8 cellular contexts compared by ENCODE assay signal in genomic region chr5:65100846-65101678, GRCh38.
A peak's percentile ranks its signal among the peaks of the same experiment; 100 is the strongest.
DNase-seq lines count a peak whose midpoint lies in the region; ATAC-seq and TF ChIP-seq lines count a peak whose summit lies in the region.

No MANE protein-coding gene starts in this region.

- DNase-seq in DMS 273 (lab: John Stamatoyannopoulos, UW; ENCODE audit: unreplicated experiment) (peak; percentile 87), HFF-Myc (ENCODE audit: extremely low read depth, low read depth) (peak; percentile 58), NT2/D1 (ENCODE audit: low read depth, low spot score) (peak; percentile 36), brain microvascular endothelial cell (peak; percentile 73), islet precursor cell (peak; percentile 89), stomach (peak; percentile 49)

- H3K27ac ChIP-seq in brain microvascular endothelial cell (peak overlapping the region; percentile 73), stomach (peak overlapping the region in 4 of 5 donors; percentile 41 to 93 (median 90))

- peaks cover 4% of the 10 kb centered on the region for H3K4me1 ChIP-seq in NT2/D1 (ENCODE audit: insufficient read depth, insufficient read length)
- H3K4me1 ChIP-seq in stomach: peaks cover 7 to 26% (median 13%) of the 10 kb centered on the region in 4 donors

- in situ Hi-C loops in brain microvascular endothelial cell (cut with HindIII; ENCODE audit: low pct_ligation_motif_present, low sequenced_read_pairs): no loop called here

- WGBS in stomach, 5 donors: 45 to 53% (median 52%) methylated on average over 9 of the region's 9 CpGs

- TF ChIP-seq POLR2A in stomach (IDR thresholded peaks at IDR 0.05): no peak

- intact Hi-C loops in stomach (cut with DNase I; ENCODE audit: low total_unique reads): loop anchor here (10.0 kb wide), 1 partner anchor 384 kb away; the partner anchor contains the start of gene ADAMTS6

- TF ChIP-seq EP300 in stomach (IDR thresholded peaks at IDR 0.05): no peak

- no peak overlapping the region for H3K9ac ChIP-seq in NT2/D1 (ENCODE audit: insufficient read length, low read depth)

- H3K4me3 ChIP-seq in HFF-Myc (replicated peaks; ENCODE audit: low read depth, low read length) (no peak overlapping the region), NT2/D1 (ENCODE audit: insufficient read length, low read depth) (no peak overlapping the region), brain microvascular endothelial cell (ENCODE audit: low read depth, low read length) (no peak overlapping the region), stomach (no peak overlapping the region)

- H3K36me3 ChIP-seq in NT2/D1 (ENCODE audit: insufficient read depth, insufficient read length, low read length): no peaks in the 10 kb centered on the region
- H3K36me3 ChIP-seq in brain microvascular endothelial cell (replicated peaks): no peaks in the 10 kb centered on the region
- no peaks in the 10 kb centered on the region for H3K36me3 ChIP-seq in stomach

- no peaks in the 10 kb centered on the region for H3K9me3 ChIP-seq in NT2/D1 (ENCODE audit: insufficient read depth, low read length)
- H3K9me3 ChIP-seq in stomach: no peaks in the 10 kb centered on the region

- H3K27me3 ChIP-seq in NT2/D1 (ENCODE audit: insufficient read depth, insufficient read length) (no peaks in the 10 kb centered on the region), brain microvascular endothelial cell (replicated peaks) (no peaks in the 10 kb centered on the region), stomach (no peaks in the 10 kb centered on the region)

- peak; percentile 76 for TF ChIP-seq CTCF in HFF-Myc (IDR thresholded peaks at IDR 0.05; ENCODE audit: low read depth, low read length, missing control alignments)
- peak; percentile 90 for TF ChIP-seq CTCF in brain microvascular endothelial cell (IDR thresholded peaks at IDR 0.05; ENCODE audit: low read depth, low read length, missing control alignments)
- peak in 4 of 7 experiments; percentile 7 to 46 (median 38) for TF ChIP-seq CTCF in stomach (IDR thresholded peaks at IDR 0.05)

- ATAC-seq in GM21737 (IDR thresholded peaks at IDR 0.05; ENCODE audit: unreplicated experiment) (no peak), GM21825 (IDR thresholded peaks at IDR 0.05; ENCODE audit: unreplicated experiment) (no peak)

Comparison
In these comparisons a context has a peak if more than half of its experiments do, and no peak if none do; other contexts are left out.
1. DNase-seq: peak in every context shown above with its lines; median percentile 89 in islet precursor cell; 87 in DMS 273; 73 in brain microvascular endothelial cell; 58 in HFF-Myc; 49 in stomach; 36 in NT2/D1.
2. CTCF ChIP-seq: peak in every context shown above with its lines; median percentile 90 in brain microvascular endothelial cell; 76 in HFF-Myc; 38 in stomach.